1 cellular context compared by ENCODE assay signal in the genomic region with DNA sequence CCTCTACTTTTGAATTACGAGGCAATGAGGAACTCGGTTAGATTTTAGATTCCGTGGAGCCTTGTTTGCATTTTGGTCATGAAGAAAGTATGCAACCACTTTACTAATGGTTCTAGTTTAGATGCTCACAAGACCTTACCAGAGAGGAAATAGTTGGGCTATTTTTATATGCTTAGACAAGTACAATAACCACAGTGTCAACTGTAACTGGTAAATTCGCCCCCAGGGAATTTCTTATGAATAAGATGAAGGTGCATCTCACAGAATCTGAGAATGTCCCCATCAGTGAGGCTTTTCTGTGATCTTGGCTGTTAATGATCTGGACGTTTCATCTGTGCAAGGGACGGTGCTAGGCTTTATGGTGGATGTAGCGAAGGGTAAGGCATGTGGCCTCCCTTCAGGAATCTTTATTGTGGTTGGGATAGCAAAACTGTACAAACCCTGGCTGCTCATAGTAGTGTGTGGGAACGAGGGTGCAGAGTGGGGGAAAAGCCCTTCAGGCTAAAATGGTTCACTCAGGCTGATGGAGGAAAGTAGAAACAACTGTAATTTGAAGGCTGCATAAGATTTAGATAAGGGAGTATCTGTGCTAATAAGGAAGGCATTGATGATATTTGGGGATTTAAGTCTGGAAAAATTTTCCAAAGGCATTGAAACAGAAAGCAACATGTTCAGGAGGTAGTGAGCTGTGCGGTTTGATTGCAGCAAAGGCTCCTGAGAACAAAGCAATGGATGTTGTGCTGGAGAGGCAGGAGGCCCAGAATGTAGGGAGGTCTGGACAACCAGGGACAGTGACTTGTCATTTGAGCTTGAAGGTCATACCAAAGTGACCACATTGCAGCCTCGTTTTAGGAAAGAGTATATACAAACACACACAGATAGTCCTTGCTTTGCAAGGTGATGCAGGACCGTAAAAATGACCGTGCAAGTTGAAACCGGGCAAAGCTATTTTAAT.
TF ChIP-seq lines count a peak whose summit lies in the region.

No MANE protein-coding gene starts in this region.

TF ChIP-seq in HepG2, 621 proteins besides CTCF, POLR2A, EP300 and RAD21:
- no peak for TF ChIP-seq ZSCAN9 (CRISPR knock-in tag; IDR thresholded peaks at IDR 0.05; ENCODE audit: borderline replicate concordance)
- no peak for TF ChIP-seq ETV6 (CRISPR knock-in tag; conservative IDR thresholded peaks at IDR 0.05)
- TF ChIP-seq HNF4A (CRISPR knock-in tag; IDR thresholded peaks at IDR 0.05): no peak
- no peak for TF ChIP-seq RFXANK (CRISPR knock-in tag; IDR thresholded peaks at IDR 0.05)
- no peak for TF ChIP-seq TAF15 (IDR thresholded peaks at IDR 0.05; ENCODE audit: low read depth, low read length, poor library complexity, severe bottlenecking)
- TF ChIP-seq ZNF367 (CRISPR knock-in tag; IDR thresholded peaks at IDR 0.05; ENCODE audit: borderline replicate concordance): no peak
- TF ChIP-seq, protein P1, sequence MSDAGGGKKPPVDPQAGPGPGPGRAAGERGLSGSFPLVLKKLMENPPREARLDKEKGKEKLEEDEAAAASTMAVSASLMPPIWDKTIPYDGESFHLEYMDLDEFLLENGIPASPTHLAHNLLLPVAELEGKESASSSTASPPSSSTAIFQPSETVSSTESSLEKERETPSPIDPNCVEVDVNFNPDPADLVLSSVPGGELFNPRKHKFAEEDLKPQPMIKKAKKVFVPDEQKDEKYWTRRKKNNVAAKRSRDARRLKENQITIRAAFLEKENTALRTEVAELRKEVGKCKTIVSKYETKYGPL (CRISPR knock-in tag; IDR thresholded peaks at IDR 0.05): no peak
- TF ChIP-seq, protein P2, sequence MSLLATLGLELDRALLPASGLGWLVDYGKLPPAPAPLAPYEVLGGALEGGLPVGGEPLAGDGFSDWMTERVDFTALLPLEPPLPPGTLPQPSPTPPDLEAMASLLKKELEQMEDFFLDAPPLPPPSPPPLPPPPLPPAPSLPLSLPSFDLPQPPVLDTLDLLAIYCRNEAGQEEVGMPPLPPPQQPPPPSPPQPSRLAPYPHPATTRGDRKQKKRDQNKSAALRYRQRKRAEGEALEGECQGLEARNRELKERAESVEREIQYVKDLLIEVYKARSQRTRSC (CRISPR knock-in tag; IDR thresholded peaks at IDR 0.05; ENCODE audit: low read depth): no peak
- TF ChIP-seq FOSL1 (CRISPR knock-in tag; IDR thresholded peaks at IDR 0.05; ENCODE audit: borderline replicate concordance): no peak
